ENCODE assay signal across 8 cellular contexts in the genomic region with DNA sequence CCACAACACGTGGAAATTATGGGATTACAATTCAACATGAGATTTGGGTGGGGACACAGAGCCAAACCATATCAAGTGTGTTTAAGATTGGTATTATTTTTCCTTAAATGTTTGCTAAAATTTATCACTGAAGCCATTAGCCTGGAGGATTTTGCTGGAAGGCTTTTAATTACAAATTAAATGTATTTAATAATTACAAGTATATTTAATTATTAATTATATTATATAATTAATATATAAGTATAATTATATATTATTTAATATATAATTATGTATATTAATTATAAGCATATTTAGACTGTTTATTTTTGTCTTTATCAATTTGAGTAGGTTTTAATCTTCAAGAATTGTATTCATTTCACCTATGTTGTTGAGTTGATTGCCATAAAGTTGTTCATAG.
"Had no signal": no experiment of that assay in that cellular context is flagged by ENCODE, and none has a peak within 500 bp of the region (broad histone marks: within the 10 kb centered on the region; RNA-seq: fewer than 3 reads in every experiment).

No MANE protein-coding gene starts in this region.

- H3K27ac ChIP-seq: HL-60 had no signal

- DNase-seq: H9, HCEC 1CT, KBM-7 had no signal

- H3K4me3 ChIP-seq: GM23338 had no signal

- FAIRE-seq: H1, H54, HepG2 had no signal
